1 cellular context compared by ENCODE assay signal in the genomic region with DNA sequence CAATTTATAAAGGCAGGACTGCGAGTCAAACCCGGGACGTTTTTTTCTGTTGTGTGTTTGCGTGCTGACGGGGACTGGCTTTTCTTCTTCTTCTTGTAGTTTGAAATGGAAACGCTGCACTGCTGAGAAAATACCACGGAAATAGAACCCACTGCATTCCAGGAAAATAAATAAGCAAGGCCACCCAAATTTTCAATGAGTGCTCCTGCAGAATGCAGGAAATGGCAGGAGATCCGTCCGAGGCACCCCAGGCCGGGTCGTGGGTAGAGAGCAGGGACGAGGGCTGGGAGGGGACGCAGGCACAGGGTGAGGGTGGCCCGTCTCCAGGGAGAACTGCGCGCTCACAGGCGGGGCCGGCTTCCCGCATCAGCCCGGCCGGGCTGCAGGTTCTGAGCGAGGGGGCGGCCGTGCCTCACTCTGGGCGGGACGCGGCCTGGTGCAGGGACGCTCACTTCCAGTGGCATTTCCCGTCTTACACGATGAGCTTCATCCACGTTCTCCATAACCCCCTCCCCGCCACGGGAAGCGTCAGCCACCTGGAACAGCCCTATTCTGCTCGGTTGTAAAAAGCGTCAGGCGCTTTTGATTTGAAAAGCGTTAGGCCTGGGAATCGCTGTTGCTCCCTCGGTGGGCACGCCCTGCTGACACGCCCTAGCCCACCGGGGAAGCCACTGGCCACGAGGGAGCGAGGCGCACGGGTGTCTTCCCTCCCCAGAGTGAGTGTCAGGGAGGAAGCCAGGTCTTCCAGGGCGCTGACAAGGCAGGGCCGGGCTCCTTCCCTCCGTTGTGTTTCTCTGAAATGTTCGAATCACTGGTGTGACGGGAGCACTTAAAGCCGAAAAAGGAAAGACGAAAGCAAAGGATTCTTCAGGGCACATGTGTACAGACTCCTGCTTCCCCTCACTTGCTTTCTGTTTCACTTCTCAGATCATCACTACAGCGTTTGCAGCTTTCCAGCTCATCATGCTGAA.
TF ChIP-seq lines count a peak whose summit lies in the region.

No MANE protein-coding gene starts in this region.

TF ChIP-seq in HepG2, 621 proteins besides CTCF, POLR2A, EP300 and RAD21 (continued from another document and continues in another):
- TF ChIP-seq, protein P1, sequence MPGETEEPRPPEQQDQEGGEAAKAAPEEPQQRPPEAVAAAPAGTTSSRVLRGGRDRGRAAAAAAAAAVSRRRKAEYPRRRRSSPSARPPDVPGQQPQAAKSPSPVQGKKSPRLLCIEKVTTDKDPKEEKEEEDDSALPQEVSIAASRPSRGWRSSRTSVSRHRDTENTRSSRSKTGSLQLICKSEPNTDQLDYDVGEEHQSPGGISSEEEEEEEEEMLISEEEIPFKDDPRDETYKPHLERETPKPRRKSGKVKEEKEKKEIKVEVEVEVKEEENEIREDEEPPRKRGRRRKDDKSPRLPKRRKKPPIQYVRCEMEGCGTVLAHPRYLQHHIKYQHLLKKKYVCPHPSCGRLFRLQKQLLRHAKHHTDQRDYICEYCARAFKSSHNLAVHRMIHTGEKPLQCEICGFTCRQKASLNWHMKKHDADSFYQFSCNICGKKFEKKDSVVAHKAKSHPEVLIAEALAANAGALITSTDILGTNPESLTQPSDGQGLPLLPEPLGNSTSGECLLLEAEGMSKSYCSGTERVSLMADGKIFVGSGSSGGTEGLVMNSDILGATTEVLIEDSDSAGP (CRISPR knock-in tag; IDR thresholded peaks at IDR 0.05; ENCODE audit: borderline replicate concordance): peak; percentile 20; the same call in 1 of the 2 replicates
- TF ChIP-seq TGIF2 (CRISPR knock-in tag; IDR thresholded peaks at IDR 0.05) (no peak), PITX1 (CRISPR knock-in tag; IDR thresholded peaks at IDR 0.05) (no peak), SMARCE1 (IDR thresholded peaks at IDR 0.05; ENCODE audit: borderline replicate concordance) (no peak), CREB1 (IDR thresholded peaks at IDR 0.05) (no peak), CREB1 (CRISPR knock-in tag; IDR thresholded peaks at IDR 0.05) (no peak), KLF15 (CRISPR knock-in tag; IDR thresholded peaks at IDR 0.05; ENCODE audit: borderline replicate concordance) (no peak), ZMAT3 (CRISPR knock-in tag; conservative IDR thresholded peaks at IDR 0.05) (no peak), ZNF747 (CRISPR knock-in tag; IDR thresholded peaks at IDR 0.05; ENCODE audit: borderline replicate concordance) (no peak), ZNF343 (CRISPR knock-in tag; IDR thresholded peaks at IDR 0.05) (no peak), NFE2 (CRISPR knock-in tag; IDR thresholded peaks at IDR 0.05) (no peak), SMC3 (IDR thresholded peaks at IDR 0.05; ENCODE audit: low read length) (no peak), TCF12 (IDR thresholded peaks at IDR 0.05) (no peak), TCF12 (CRISPR knock-in tag; IDR thresholded peaks at IDR 0.05) (no peak), ZNF773 (CRISPR knock-in tag; IDR thresholded peaks at IDR 0.05; ENCODE audit: borderline replicate concordance) (no peak), MIER2 (CRISPR knock-in tag; IDR thresholded peaks at IDR 0.05) (no peak), SCMH1 (CRISPR knock-in tag; IDR thresholded peaks at IDR 0.05; ENCODE audit: borderline replicate concordance) (no peak; the same call in 1 of the 2 replicates), ADNP (CRISPR knock-in tag; IDR thresholded peaks at IDR 0.05) (no peak), REXO4 (CRISPR knock-in tag; IDR thresholded peaks at IDR 0.05; ENCODE audit: borderline replicate concordance) (no peak), NFKB2 (CRISPR knock-in tag; IDR thresholded peaks at IDR 0.05; ENCODE audit: borderline replicate concordance) (0 out of 2 replicates have a peak, but pooled peaks have one; percentile 24), CHD4 (IDR thresholded peaks at IDR 0.05; ENCODE audit: borderline replicate concordance, low read length) (no peak), ZFP41 (CRISPR knock-in tag; IDR thresholded peaks at IDR 0.05; ENCODE audit: borderline replicate concordance) (no peak), FOSL1 (CRISPR knock-in tag; IDR thresholded peaks at IDR 0.05; ENCODE audit: borderline replicate concordance) (no peak), MAZ (IDR thresholded peaks at IDR 0.05; ENCODE audit: borderline replicate concordance, low read depth, low read length) (no peak), MAZ (CRISPR knock-in tag; IDR thresholded peaks at IDR 0.05; ENCODE audit: low read depth) (no peak)
- TF ChIP-seq, protein P2, sequence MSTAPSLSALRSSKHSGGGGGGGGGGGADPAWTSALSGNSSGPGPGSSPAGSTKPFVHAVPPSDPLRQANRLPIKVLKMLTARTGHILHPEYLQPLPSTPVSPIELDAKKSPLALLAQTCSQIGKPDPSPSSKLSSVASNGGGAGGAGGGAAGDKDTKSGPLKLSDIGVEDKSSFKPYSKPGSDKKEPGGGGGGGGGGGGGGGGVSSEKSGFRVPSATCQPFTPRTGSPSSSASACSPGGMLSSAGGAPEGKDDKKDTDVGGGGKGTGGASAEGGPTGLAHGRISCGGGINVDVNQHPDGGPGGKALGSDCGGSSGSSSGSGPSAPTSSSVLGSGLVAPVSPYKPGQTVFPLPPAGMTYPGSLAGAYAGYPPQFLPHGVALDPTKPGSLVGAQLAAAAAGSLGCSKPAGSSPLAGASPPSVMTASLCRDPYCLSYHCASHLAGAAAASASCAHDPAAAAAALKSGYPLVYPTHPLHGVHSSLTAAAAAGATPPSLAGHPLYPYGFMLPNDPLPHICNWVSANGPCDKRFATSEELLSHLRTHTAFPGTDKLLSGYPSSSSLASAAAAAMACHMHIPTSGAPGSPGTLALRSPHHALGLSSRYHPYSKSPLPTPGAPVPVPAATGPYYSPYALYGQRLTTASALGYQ (CRISPR knock-in tag; IDR thresholded peaks at IDR 0.05): no peak
- TF ChIP-seq, protein P3, sequence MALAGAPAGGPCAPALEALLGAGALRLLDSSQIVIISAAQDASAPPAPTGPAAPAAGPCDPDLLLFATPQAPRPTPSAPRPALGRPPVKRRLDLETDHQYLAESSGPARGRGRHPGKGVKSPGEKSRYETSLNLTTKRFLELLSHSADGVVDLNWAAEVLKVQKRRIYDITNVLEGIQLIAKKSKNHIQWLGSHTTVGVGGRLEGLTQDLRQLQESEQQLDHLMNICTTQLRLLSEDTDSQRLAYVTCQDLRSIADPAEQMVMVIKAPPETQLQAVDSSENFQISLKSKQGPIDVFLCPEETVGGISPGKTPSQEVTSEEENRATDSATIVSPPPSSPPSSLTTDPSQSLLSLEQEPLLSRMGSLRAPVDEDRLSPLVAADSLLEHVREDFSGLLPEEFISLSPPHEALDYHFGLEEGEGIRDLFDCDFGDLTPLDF (CRISPR knock-in tag; IDR thresholded peaks at IDR 0.05): no peak
- TF ChIP-seq, protein P4, sequence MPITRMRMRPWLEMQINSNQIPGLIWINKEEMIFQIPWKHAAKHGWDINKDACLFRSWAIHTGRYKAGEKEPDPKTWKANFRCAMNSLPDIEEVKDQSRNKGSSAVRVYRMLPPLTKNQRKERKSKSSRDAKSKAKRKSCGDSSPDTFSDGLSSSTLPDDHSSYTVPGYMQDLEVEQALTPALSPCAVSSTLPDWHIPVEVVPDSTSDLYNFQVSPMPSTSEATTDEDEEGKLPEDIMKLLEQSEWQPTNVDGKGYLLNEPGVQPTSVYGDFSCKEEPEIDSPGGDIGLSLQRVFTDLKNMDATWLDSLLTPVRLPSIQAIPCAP (CRISPR knock-in tag; IDR thresholded peaks at IDR 0.05; ENCODE audit: low read depth): no peak
- TF ChIP-seq, protein P5, sequence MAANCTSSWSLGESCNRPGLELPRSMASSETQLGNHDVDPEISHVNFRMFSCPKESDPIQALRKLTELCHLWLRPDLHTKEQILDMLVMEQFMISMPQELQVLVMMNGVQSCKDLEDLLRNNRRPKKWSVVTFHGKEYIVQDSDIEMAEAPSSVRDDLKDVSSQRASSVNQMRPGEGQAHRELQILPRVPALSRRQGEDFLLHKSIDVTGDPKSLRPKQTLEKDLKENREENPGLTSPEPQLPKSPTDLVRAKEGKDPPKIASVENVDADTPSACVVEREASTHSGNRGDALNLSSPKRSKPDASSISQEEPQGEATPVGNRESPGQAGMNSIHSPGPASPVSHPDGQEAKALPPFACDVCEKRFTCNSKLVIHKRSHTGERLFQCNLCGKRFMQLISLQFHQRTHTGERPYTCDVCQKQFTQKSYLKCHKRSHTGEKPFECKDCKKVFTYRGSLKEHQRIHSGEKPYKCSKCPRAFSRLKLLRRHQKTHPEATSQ (CRISPR knock-in tag; IDR thresholded peaks at IDR 0.05; ENCODE audit: borderline replicate concordance): no peak
- TF ChIP-seq, protein P6, sequence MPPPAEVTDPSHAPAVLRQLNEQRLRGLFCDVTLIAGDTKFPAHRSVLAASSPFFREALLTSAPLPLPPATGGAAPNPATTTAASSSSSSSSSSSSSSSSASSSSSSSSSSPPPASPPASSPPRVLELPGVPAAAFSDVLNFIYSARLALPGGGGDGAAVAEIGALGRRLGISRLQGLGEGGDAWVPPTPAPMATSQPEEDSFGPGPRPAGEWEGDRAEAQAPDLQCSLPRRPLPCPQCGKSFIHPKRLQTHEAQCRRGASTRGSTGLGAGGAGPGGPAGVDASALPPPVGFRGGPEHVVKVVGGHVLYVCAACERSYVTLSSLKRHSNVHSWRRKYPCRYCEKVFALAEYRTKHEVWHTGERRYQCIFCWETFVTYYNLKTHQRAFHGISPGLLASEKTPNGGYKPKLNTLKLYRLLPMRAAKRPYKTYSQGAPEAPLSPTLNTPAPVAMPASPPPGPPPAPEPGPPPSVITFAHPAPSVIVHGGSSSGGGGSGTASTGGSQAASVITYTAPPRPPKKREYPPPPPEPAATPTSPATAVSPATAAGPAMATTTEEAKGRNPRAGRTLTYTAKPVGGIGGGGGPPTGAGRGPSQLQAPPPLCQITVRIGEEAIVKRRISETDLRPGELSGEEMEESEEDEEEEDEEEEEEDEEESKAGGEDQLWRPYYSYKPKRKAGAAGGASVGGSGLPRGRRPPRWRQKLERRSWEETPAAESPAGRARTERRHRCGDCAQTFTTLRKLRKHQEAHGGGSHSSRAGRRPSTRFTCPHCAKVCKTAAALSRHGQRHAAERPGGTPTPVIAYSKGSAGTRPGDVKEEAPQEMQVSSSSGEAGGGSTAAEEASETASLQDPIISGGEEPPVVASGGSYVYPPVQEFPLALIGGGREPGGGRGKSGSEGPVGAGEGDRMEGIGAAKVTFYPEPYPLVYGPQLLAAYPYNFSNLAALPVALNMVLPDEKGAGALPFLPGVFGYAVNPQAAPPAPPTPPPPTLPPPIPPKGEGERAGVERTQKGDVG (CRISPR knock-in tag; IDR thresholded peaks at IDR 0.05; ENCODE audit: borderline replicate concordance): no peak
- TF ChIP-seq, protein P7, sequence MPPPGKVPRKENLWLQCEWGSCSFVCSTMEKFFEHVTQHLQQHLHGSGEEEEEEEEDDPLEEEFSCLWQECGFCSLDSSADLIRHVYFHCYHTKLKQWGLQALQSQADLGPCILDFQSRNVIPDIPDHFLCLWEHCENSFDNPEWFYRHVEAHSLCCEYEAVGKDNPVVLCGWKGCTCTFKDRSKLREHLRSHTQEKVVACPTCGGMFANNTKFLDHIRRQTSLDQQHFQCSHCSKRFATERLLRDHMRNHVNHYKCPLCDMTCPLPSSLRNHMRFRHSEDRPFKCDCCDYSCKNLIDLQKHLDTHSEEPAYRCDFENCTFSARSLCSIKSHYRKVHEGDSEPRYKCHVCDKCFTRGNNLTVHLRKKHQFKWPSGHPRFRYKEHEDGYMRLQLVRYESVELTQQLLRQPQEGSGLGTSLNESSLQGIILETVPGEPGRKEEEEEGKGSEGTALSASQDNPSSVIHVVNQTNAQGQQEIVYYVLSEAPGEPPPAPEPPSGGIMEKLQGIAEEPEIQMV (CRISPR knock-in tag; IDR thresholded peaks at IDR 0.05; ENCODE audit: low read depth): no peak
- TF ChIP-seq, protein P8, sequence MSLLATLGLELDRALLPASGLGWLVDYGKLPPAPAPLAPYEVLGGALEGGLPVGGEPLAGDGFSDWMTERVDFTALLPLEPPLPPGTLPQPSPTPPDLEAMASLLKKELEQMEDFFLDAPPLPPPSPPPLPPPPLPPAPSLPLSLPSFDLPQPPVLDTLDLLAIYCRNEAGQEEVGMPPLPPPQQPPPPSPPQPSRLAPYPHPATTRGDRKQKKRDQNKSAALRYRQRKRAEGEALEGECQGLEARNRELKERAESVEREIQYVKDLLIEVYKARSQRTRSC (CRISPR knock-in tag; IDR thresholded peaks at IDR 0.05; ENCODE audit: low read depth): no peak
- TF ChIP-seq, protein P9, sequence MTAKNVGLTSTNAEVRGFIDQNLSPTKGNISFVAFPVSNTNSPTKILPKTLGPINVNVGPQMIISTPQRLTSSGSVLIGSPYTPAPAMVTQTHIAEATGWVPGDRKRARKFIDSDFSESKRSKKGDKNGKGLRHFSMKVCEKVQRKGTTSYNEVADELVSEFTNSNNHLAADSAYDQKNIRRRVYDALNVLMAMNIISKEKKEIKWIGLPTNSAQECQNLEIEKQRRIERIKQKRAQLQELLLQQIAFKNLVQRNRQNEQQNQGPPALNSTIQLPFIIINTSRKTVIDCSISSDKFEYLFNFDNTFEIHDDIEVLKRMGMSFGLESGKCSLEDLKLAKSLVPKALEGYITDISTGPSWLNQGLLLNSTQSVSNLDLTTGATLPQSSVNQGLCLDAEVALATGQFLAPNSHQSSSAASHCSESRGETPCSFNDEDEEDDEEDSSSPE (CRISPR knock-in tag; IDR thresholded peaks at IDR 0.05): no peak
- TF ChIP-seq, protein P10, sequence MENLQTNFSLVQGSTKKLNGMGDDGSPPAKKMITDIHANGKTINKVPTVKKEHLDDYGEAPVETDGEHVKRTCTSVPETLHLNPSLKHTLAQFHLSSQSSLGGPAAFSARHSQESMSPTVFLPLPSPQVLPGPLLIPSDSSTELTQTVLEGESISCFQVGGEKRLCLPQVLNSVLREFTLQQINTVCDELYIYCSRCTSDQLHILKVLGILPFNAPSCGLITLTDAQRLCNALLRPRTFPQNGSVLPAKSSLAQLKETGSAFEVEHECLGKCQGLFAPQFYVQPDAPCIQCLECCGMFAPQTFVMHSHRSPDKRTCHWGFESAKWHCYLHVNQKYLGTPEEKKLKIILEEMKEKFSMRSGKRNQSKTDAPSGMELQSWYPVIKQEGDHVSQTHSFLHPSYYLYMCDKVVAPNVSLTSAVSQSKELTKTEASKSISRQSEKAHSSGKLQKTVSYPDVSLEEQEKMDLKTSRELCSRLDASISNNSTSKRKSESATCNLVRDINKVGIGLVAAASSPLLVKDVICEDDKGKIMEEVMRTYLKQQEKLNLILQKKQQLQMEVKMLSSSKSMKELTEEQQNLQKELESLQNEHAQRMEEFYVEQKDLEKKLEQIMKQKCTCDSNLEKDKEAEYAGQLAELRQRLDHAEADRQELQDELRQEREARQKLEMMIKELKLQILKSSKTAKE (CRISPR knock-in tag; IDR thresholded peaks at IDR 0.05; ENCODE audit: borderline replicate concordance): no peak
- TF ChIP-seq, protein P11, sequence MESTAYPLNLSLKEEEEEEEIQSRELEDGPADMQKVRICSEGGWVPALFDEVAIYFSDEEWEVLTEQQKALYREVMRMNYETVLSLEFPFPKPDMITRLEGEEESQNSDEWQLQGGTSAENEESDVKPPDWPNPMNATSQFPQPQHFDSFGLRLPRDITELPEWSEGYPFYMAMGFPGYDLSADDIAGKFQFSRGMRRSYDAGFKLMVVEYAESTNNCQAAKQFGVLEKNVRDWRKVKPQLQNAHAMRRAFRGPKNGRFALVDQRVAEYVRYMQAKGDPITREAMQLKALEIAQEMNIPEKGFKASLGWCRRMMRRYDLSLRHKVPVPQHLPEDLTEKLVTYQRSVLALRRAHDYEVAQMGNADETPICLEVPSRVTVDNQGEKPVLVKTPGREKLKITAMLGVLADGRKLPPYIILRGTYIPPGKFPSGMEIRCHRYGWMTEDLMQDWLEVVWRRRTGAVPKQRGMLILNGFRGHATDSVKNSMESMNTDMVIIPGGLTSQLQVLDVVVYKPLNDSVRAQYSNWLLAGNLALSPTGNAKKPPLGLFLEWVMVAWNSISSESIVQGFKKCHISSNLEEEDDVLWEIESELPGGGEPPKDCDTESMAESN (CRISPR knock-in tag; conservative IDR thresholded peaks at IDR 0.05): no peak
